ENCODE assay signal across 17 cellular contexts in the genomic region with DNA sequence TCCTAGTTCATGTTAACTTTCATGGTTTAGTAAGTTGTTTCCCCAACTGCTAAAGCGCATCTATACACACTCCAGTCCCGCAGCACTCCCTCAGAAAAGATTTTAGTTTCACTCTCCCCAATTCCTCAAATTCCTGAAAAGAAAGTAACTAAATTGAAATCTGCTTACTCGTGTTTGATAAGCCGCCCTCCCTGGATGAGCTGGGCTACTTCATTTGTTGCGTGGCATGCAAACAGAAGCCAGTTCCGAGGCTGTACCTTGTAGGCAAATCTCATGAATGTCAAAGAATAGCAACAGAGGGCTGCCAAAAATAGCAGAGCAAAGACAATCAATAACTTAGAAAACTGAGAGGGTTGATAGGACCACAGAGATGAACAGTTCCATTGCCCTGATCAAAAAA. TPM values are rescaled to one million over a fixed set of nuclear protein-coding genes. Genes with fewer than 3 reads are reported as not detected.
DNase-seq lines count a peak whose midpoint lies in the region; ATAC-seq and TF ChIP-seq lines count a peak whose summit lies in the region.
"Had no signal": no experiment of that assay in that cellular context is flagged by ENCODE, and none has a peak within 500 bp of the region (broad histone marks: within the 10 kb centered on the region; RNA-seq: fewer than 3 reads in every experiment).

No MANE protein-coding gene starts in this region.

- H3K36me3 Mint-ChIP-seq in neural crest cell (ENCODE audit: low read depth), result no peaks in the 10 kb centered on the region
- H3K36me3 Mint-ChIP-seq: mesothelial cell of epicardium had no signal

- intact Hi-C loops in dorsolateral prefrontal cortex (cut with DNase I), result no loop called here

- DNase-seq in dorsolateral prefrontal cortex (no peak), neural crest cell (ENCODE audit: low read depth, low spot score) (no peak), anterior cingulate cortex (lab: John Stamatoyannopoulos, UW) (no peak), OCI-M2 (lab: John Stamatoyannopoulos, UW; ENCODE audit: unreplicated experiment) (no peak), NCI-H2227 (lab: John Stamatoyannopoulos, UW; ENCODE audit: unreplicated experiment) (no peak)
- DNase-seq: activated CD4-positive, alpha-beta T cell treated with anti-CD3 and anti-CD28 coated beads for 1 hour; activated T-cell treated with anti-CD3 and anti-CD28 coated beads, Interleukin-2, amount 50 U/mL, for 48 hours; DND-41; NCI-H2029; stimulated activated CD4-positive, alpha-beta T cell treated with anti-CD3 and anti-CD28 coated beads, Interleukin-2, amount 100 ng/mL, for 48 hours; stimulated activated naive B cell treated with anti-CD40 and anti-IgM and Interleukin-4, amounts not matched to agents 10 μg/mL and 1 μg/mL and 100 μg/mL, for 72 hours had no signal

- no peak for TF ChIP-seq CTCF in dorsolateral prefrontal cortex (IDR thresholded peaks at IDR 0.05 in 54 of 56, conservative IDR thresholded peaks at IDR 0.05 in 2 of 56; ENCODE audit: low read depth in 1 of 56, partially characterized antibody in 56 of 56)
- TF ChIP-seq CTCF in neural crest cell (conservative IDR thresholded peaks at IDR 0.05), result no peak

- peak; percentile 77 for ATAC-seq in GM18517 (IDR thresholded peaks at IDR 0.05; ENCODE audit: unreplicated experiment)
- ATAC-seq in GM21717 (IDR thresholded peaks at IDR 0.05; ENCODE audit: unreplicated experiment), result no peak
- ATAC-seq: SK-N-SH treated with all-trans-retinoic acid at 6 μM for 48 hours; stimulated activated naive B cell treated with anti-CD40 and anti-IgM and Interleukin-4, amounts not matched to agents 10 μg/mL and 1 μg/mL and 100 μg/mL, for 72 hours had no signal

- peak overlapping the region; percentile 43 for H3K4me3 ChIP-seq in HUES48 (ENCODE audit: low read depth, low read length)
- peak overlapping the region in 2 of 59 donors; percentile 1 to 9 for H3K4me3 ChIP-seq in dorsolateral prefrontal cortex
- H3K4me3 ChIP-seq: prostate gland had no signal

- H3K4me3 Mint-ChIP-seq in neural crest cell, result peak overlapping the region; percentile 41
- H3K4me3 Mint-ChIP-seq: mesothelial cell of epicardium; stimulated activated naive B cell treated with anti-CD40 and anti-IgM and Interleukin-4, amounts not matched to agents 10 μg/mL and 1 μg/mL and 100 μg/mL, for 72 hours had no signal

- no peaks in the 10 kb centered on the region for H3K27me3 ChIP-seq in HUES48 (ENCODE audit: control insufficient read depth, insufficient read depth, low read length)
- no peaks in the 10 kb centered on the region for H3K27me3 ChIP-seq in dorsolateral prefrontal cortex

- H3K27ac ChIP-seq in HUES48 (ENCODE audit: low read depth, low read length) (peak overlapping the region; percentile 95), dorsolateral prefrontal cortex (peak overlapping the region in 51 of 59 donors; percentile 4 to 85 (median 63))
- H3K27ac ChIP-seq: prostate gland had no signal

- peaks cover 42% of the 10 kb centered on the region for H3K4me1 ChIP-seq in HUES48 (ENCODE audit: control insufficient read depth, insufficient read depth, low read length)
- H3K4me1 ChIP-seq: prostate gland had no signal

- peak overlapping the region; percentile 48 for H3K9ac ChIP-seq in HUES48 (ENCODE audit: low read depth, low read length)

- peaks cover 38% of the 10 kb centered on the region for H3K4me1 Mint-ChIP-seq in neural crest cell
- H3K4me1 Mint-ChIP-seq: mesothelial cell of epicardium; stimulated activated naive B cell treated with anti-CD40 and anti-IgM and Interleukin-4, amounts not matched to agents 10 μg/mL and 1 μg/mL and 100 μg/mL, for 72 hours had no signal

- H3K27me3 Mint-ChIP-seq in neural crest cell (ENCODE audit: low read depth), result no peaks in the 10 kb centered on the region
- H3K27me3 Mint-ChIP-seq: stimulated activated naive B cell treated with anti-CD40 and anti-IgM and Interleukin-4, amounts not matched to agents 10 μg/mL and 1 μg/mL and 100 μg/mL, for 72 hours had no signal

- peak overlapping the region; percentile 94 for H3K27ac Mint-ChIP-seq in neural crest cell (ENCODE audit: unreplicated experiment)
- H3K27ac Mint-ChIP-seq: mesothelial cell of epicardium; stimulated activated naive B cell treated with anti-CD40 and anti-IgM and Interleukin-4, amounts not matched to agents 10 μg/mL and 1 μg/mL and 100 μg/mL, for 72 hours had no signal

- no peaks in the 10 kb centered on the region for H3K9me3 Mint-ChIP-seq in neural crest cell
- H3K9me3 Mint-ChIP-seq: mesothelial cell of epicardium; stimulated activated naive B cell treated with anti-CD40 and anti-IgM and Interleukin-4, amounts not matched to agents 10 μg/mL and 1 μg/mL and 100 μg/mL, for 72 hours had no signal

- 0 out of 2 replicates have a peak, but pooled peaks cover 5% of the 10 kb centered on the region for H3K36me3 ChIP-seq in HUES48 (ENCODE audit: control insufficient read depth, insufficient read depth, low read length)
- H3K36me3 ChIP-seq: prostate gland had no signal

- no peaks in the 10 kb centered on the region for H3K9me3 ChIP-seq in HUES48 (ENCODE audit: control insufficient read depth, insufficient read depth, low read length)
- H3K9me3 ChIP-seq: prostate gland had no signal

RNA-seq across cellular contexts. Expression of gene MPC1, which starts 16.9 kb away (rescaled TPM):
- total RNA-seq in dorsolateral prefrontal cortex, result 100 to 1,000 TPM in 23 of 120 experiments, 10 to 100 TPM in 97; 59.1 to 146 (median 85.0) TPM
- total RNA-seq in neural crest cell, result 32.0 and 32.6 TPM in 2 replicates

RNA-seq across cellular contexts. Expression of gene SFT2D1, which starts 23.5 kb away (rescaled TPM):
- total RNA-seq in dorsolateral prefrontal cortex (10 to 100 TPM; 32.7 to 79.7 (median 45.4) TPM), neural crest cell (30.4 and 32.6 TPM in 2 replicates)

RNA-seq across cellular contexts. Expression of gene PRR18, which starts 57.6 kb away (rescaled TPM):
- total RNA-seq in dorsolateral prefrontal cortex (100 to 1,000 TPM in 13 of 120 experiments, 10 to 100 TPM in 105, 1 to 10 TPM in 2; 7.1 to 260 (median 51.2) TPM), neural crest cell (0.16 and 0.35 TPM in 2 replicates)
